In genomic region chr12:132144115-132145071, GRCh38 we compare ENCODE assay signal across 1 cellular context.
A peak's percentile ranks its signal among the peaks of the same experiment; 100 is the strongest.
TF ChIP-seq lines count a peak whose summit lies in the region.

Gene DDX51, minus strand, starts transcription at chr12:132144319. Its CDS starts 23 bp downstream, at chr12:132144296.
Gene NOC4L, plus strand, starts transcription at chr12:132144457. Its CDS starts 32 bp downstream, at chr12:132144489.

TF ChIP-seq in GM12878, 131 proteins besides CTCF, POLR2A, EP300 and RAD21 (continued from another document):
- TF ChIP-seq ZBTB4 (CRISPR knock-in tag; IDR thresholded peaks at IDR 0.05) (0 out of 2 replicates have a peak, but pooled peaks have one; percentile 72), E4F1 (IDR thresholded peaks at IDR 0.05; ENCODE audit: borderline replicate concordance, partially characterized antibody) (peak; percentile 53), FOXK2 (IDR thresholded peaks at IDR 0.05) (peak; percentile 74), SMAD5 (IDR thresholded peaks at IDR 0.05; ENCODE audit: low read depth) (no peak), ZBTB11 (CRISPR knock-in tag; IDR thresholded peaks at IDR 0.05) (no peak), IRF3 (IDR thresholded peaks at IDR 0.05) (0 out of 2 replicates have a peak, but pooled peaks have one; percentile 20), CHD1 (IDR thresholded peaks at IDR 0.05; ENCODE audit: low read depth, low read length) (no peak), TARDBP (IDR thresholded peaks at IDR 0.05; ENCODE audit: borderline replicate concordance) (peak; percentile 90; the same call in 1 of the 2 replicates), RELA (IDR thresholded peaks at IDR 0.05; ENCODE audit: borderline replicate concordance, partially characterized antibody) (peak; percentile 97), SIX5 (IDR thresholded peaks at IDR 0.05; ENCODE audit: low read depth, low read length, severe bottlenecking) (peak; percentile 71), KLF5 (IDR thresholded peaks at IDR 0.05; ENCODE audit: partially characterized antibody) (peak; percentile 87), RFX5 (IDR thresholded peaks at IDR 0.05; ENCODE audit: low read depth, low read length) (peak; percentile 72; the same call in 1 of the 2 replicates)
